Comparison of ENCODE assay signal across 1 cellular context in the genomic region with DNA sequence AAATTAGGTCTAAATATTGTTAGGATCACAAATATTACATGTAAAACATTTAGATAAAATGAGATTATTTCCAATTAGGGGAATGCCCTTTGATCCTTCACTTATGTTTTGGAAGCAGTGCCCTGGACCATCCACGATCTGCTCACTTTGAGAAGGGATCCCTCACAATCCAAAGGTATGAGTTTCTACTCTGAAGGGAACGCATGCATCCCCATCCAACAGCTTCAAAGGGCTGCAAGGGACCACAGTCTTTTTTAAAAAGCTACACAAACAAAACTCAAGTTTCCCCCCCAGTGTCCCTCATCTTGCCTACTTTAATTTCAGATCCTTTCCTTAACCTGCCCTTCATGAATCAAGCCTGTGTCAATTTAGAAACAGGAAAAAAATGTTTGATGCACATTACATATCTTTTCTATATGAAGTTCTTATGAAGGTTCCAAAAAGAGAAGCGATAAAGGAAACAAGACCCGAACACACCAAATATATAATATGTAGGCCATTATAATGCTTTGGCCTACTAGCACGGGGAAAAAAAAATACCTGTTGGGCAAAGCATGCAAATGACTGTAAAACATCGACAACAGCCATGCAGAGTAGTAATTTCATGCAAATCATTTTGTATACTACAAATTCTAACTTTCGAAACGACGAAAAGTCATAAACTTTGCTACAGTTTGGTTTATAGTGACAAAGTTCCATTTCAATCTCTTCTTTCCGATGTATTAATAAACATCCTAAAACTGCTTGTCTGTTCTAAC.
TF ChIP-seq lines count a peak whose summit lies in the region.

No MANE protein-coding gene starts in this region.

TF ChIP-seq in neural cell, 6 proteins besides CTCF, POLR2A, EP300 and RAD21 (continued from another document):
- TF ChIP-seq, protein P1, sequence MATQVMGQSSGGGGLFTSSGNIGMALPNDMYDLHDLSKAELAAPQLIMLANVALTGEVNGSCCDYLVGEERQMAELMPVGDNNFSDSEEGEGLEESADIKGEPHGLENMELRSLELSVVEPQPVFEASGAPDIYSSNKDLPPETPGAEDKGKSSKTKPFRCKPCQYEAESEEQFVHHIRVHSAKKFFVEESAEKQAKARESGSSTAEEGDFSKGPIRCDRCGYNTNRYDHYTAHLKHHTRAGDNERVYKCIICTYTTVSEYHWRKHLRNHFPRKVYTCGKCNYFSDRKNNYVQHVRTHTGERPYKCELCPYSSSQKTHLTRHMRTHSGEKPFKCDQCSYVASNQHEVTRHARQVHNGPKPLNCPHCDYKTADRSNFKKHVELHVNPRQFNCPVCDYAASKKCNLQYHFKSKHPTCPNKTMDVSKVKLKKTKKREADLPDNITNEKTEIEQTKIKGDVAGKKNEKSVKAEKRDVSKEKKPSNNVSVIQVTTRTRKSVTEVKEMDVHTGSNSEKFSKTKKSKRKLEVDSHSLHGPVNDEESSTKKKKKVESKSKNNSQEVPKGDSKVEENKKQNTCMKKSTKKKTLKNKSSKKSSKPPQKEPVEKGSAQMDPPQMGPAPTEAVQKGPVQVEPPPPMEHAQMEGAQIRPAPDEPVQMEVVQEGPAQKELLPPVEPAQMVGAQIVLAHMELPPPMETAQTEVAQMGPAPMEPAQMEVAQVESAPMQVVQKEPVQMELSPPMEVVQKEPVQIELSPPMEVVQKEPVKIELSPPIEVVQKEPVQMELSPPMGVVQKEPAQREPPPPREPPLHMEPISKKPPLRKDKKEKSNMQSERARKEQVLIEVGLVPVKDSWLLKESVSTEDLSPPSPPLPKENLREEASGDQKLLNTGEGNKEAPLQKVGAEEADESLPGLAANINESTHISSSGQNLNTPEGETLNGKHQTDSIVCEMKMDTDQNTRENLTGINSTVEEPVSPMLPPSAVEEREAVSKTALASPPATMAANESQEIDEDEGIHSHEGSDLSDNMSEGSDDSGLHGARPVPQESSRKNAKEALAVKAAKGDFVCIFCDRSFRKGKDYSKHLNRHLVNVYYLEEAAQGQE (IDR thresholded peaks at IDR 0.05; ENCODE audit: borderline replicate concordance), result no peak
- TF ChIP-seq POLR2AphosphoS5 (IDR thresholded peaks at IDR 0.05) (no peak), MXI1 (conservative IDR thresholded peaks at IDR 0.05; ENCODE audit: poor library complexity, severe bottlenecking) (no peak), EZH2 (IDR thresholded peaks at IDR 0.05; ENCODE audit: borderline replicate concordance, insufficient read depth, low read length, poor library complexity, severe bottlenecking) (no peak)
